8 cellular contexts compared by ENCODE assay signal in genomic region chrX:136251042-136251991, GRCh38. TPM values are rescaled to one million over a fixed set of nuclear protein-coding genes. Genes with fewer than 3 reads are reported as not detected.
DNase-seq lines count a peak whose midpoint lies in the region; ATAC-seq lines count a peak whose summit lies in the region.

Gene MAP7D3 (minus strand): TSS chrX:136251400. CDS start chrX:136251358, 42 bp downstream.

- no peaks in the 10 kb centered on the region for H3K27me3 Mint-ChIP-seq in activated CD4-positive, alpha-beta memory T cell treated with anti-CD3 and anti-CD28 coated beads, Interleukin-2, amount 10 ng/mL, durations not matched to agents 7 days and 5 days
- H3K27me3 Mint-ChIP-seq in effector memory CD8-positive, alpha-beta T cell: no peaks in the 10 kb centered on the region

- H3K9me3 Mint-ChIP-seq in activated CD4-positive, alpha-beta memory T cell treated with anti-CD3 and anti-CD28 coated beads, Interleukin-2, amount 10 ng/mL, durations not matched to agents 7 days and 5 days: no peaks in the 10 kb centered on the region
- no peaks in the 10 kb centered on the region for H3K9me3 Mint-ChIP-seq in effector memory CD8-positive, alpha-beta T cell

- H3K4me1 Mint-ChIP-seq in activated CD4-positive, alpha-beta memory T cell treated with anti-CD3 and anti-CD28 coated beads, Interleukin-2, amount 10 ng/mL, durations not matched to agents 7 days and 5 days: peaks cover 18% of the 10 kb centered on the region
- H3K4me1 Mint-ChIP-seq in effector memory CD8-positive, alpha-beta T cell (ENCODE audit: low read depth in 2 of 2): peaks cover 3 to 4% of the 10 kb centered on the region in 2 donors

- ATAC-seq in HG02943 (IDR thresholded peaks at IDR 0.05; ENCODE audit: low read depth, unreplicated experiment): peak; percentile 66
- peak; percentile 92 for ATAC-seq in effector memory CD8-positive, alpha-beta T cell (replicated peaks)

- CTCF ChIA-PET in activated CD4-positive, alpha-beta memory T cell treated with anti-CD3 and anti-CD28 coated beads, Interleukin-2, amount 10 ng/mL, durations not matched to agents 7 days and 5 days (lab: Charles Lee): no interaction called here

- peak within 1 kb of the TSS; percentile 79 for H3K4me3 Mint-ChIP-seq in activated CD4-positive, alpha-beta memory T cell treated with anti-CD3 and anti-CD28 coated beads, Interleukin-2, amount 10 ng/mL, durations not matched to agents 7 days and 5 days
- peak within 1 kb of the TSS; percentile 86 to 93 for H3K4me3 Mint-ChIP-seq in effector memory CD8-positive, alpha-beta T cell

- peak within 1 kb of the TSS; percentile 61 for H3K27ac Mint-ChIP-seq in activated CD4-positive, alpha-beta memory T cell treated with anti-CD3 and anti-CD28 coated beads, Interleukin-2, amount 10 ng/mL, durations not matched to agents 7 days and 5 days
- peak within 1 kb of the TSS; percentile 81 to 87 for H3K27ac Mint-ChIP-seq in effector memory CD8-positive, alpha-beta T cell

- DNase-seq in NCI-H82 (lab: John Stamatoyannopoulos, UW) (peak; percentile 76), NCI-H82 treated with DMSO at 0.1 percent for 48 hours (lab: John Stamatoyannopoulos, UW; ENCODE audit: unreplicated experiment) (no peak), NCI-H446 treated with DMSO at 0.1 percent for 48 hours (lab: John Stamatoyannopoulos, UW) (peak; percentile 23), mesenteric fat pad (ENCODE audit: low spot score) (no peak)
- DNase-seq in activated CD4-positive, alpha-beta memory T cell treated with anti-CD3 and anti-CD28 coated beads, Interleukin-2, amount 10 ng/mL, durations not matched to agents 7 days and 5 days: peak; percentile 68
- peak; percentile 47 to 55 (median 53) for DNase-seq in effector memory CD8-positive, alpha-beta T cell
- peak; percentile 48 to 56 for DNase-seq in stimulated activated CD8-positive, alpha-beta memory T cell treated with anti-CD3 and anti-CD28 coated beads, Interleukin-15, amount 100 ng/mL, for 48 hours (ENCODE audit: low read depth in 2 of 2)

- no peaks in the 10 kb centered on the region for H3K36me3 Mint-ChIP-seq in activated CD4-positive, alpha-beta memory T cell treated with anti-CD3 and anti-CD28 coated beads, Interleukin-2, amount 10 ng/mL, durations not matched to agents 7 days and 5 days (ENCODE audit: low read depth)
- H3K36me3 Mint-ChIP-seq in effector memory CD8-positive, alpha-beta T cell (ENCODE audit: insufficient read depth): peaks cover 7% of the 10 kb centered on the region

- POLR2A ChIA-PET in activated CD4-positive, alpha-beta memory T cell treated with anti-CD3 and anti-CD28 coated beads, Interleukin-2, amount 10 ng/mL, durations not matched to agents 7 days and 5 days (lab: Charles Lee): no interaction called here

RNA-seq across cellular contexts. Expression of gene MAP7D3, which starts in this region (rescaled TPM):
- 10 to 100 TPM; 14.5 to 14.8 TPM for total RNA-seq in activated CD4-positive, alpha-beta memory T cell treated with anti-CD3 and anti-CD28 coated beads, Interleukin-2, amount 10 ng/mL, durations not matched to agents 7 days and 5 days
- total RNA-seq in mesenteric fat pad: 30.0 TPM

Comparison
In these comparisons a context has a peak if more than half of its experiments do, and no peak if none do; other contexts are left out.
1. DNase-seq: peak in NCI-H82 (single experiment), NCI-H446 treated with DMSO at 0.1 percent for 48 hours (single experiment), activated CD4-positive, alpha-beta memory T cell treated with anti-CD3 and anti-CD28 coated beads, Interleukin-2, amount 10 ng/mL, durations not matched to agents 7 days and 5 days (single experiment), effector memory CD8-positive, alpha-beta T cell (3 of 3) and stimulated activated CD8-positive, alpha-beta memory T cell treated with anti-CD3 and anti-CD28 coated beads, Interleukin-15, amount 100 ng/mL, for 48 hours (2 of 2); none in NCI-H82 treated with DMSO at 0.1 percent for 48 hours (single experiment) and mesenteric fat pad (single experiment).